ENCODE assay signal across 26 cellular contexts in the genomic region with DNA sequence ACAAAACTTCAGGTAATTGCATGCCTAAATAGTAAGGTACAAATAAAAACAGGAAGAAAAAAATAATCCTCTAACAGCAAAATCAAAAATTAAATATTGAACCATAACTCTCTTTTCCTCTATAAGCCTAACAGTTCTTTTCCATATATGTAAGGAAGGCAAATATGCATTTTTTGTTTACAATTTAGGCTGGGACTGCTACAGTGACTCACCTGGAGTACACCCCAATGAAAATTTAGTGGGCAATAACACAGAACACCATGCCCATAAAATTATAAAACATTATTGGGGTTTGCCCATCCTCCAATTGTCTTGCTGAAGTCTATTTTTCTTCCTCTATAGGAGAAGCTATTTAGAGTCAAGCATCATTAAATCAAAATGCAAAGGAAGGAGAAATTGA.
"Had no signal": no experiment of that assay in that cellular context is flagged by ENCODE, and none has a peak within 500 bp of the region (broad histone marks: within the 10 kb centered on the region; RNA-seq: fewer than 3 reads in every experiment).

No MANE protein-coding gene starts in this region.

- H3K4me2 ChIP-seq: neural progenitor cell had no signal

- H3K9ac ChIP-seq: neural progenitor cell had no signal

- ATAC-seq: heart left ventricle; naive thymus-derived CD4-positive, alpha-beta T cell had no signal

- H3K27me3 ChIP-seq: brain microvascular endothelial cell, esophagus muscularis mucosa, foreskin keratinocyte, heart left ventricle, neural progenitor cell, spleen, tibial nerve, uterus had no signal

- H3K36me3 ChIP-seq: brain microvascular endothelial cell, esophagus muscularis mucosa, heart left ventricle, left ventricle myocardium inferior, neural progenitor cell, spleen, tibial nerve, uterus had no signal

- H3K4me3 Mint-ChIP-seq: activated CD4-positive, alpha-beta memory T cell treated with anti-CD3 and anti-CD28 coated beads for 36 hours; activated naive CD4-positive, alpha-beta T cell treated with anti-CD3 and anti-CD28 coated beads, Interleukin-2, amount 10 ng/mL, durations not matched to agents 7 days and 5 days; activated T-helper 1 cell treated with anti-CD3 and anti-CD28 coated beads, Interleukin-12 subunit alpha, Interleukin-12 subunit beta, Interleukin-2, Interleukin-4 antibody, amounts not matched to agents 30 ng/mL and 10 ng/mL and 1 ng/mL, durations not matched to agents 14 hours and 24 hours and 36 hours; naive thymus-derived CD4-positive, alpha-beta T cell; neural progenitor cell; T-helper 2 cell treated with Interferon-gamma antibody and Interleukin-4, amounts not matched to agents 5 μg/mL and 100 μg/mL, for 36 hours had no signal

- H3K4me1 Mint-ChIP-seq: activated naive CD4-positive, alpha-beta T cell treated with anti-CD3 and anti-CD28 coated beads, Interleukin-2, amount 10 ng/mL, durations not matched to agents 7 days and 5 days; naive thymus-derived CD4-positive, alpha-beta T cell had no signal

- H3K9me3 ChIP-seq: esophagus muscularis mucosa, heart left ventricle, left ventricle myocardium inferior, spleen, tibial nerve, uterus had no signal

- H3K4me3 ChIP-seq: esophagus muscularis mucosa, heart left ventricle, left ventricle myocardium inferior, lung, neural progenitor cell, spleen, tibial nerve, uterus had no signal

- H3K27ac ChIP-seq: brain microvascular endothelial cell, esophagus muscularis mucosa, foreskin keratinocyte, heart left ventricle, left ventricle myocardium inferior, neural progenitor cell, spleen, tibial nerve had no signal

- H3K4me1 ChIP-seq: heart left ventricle, left ventricle myocardium inferior, spleen had no signal

- H3K36me3 Mint-ChIP-seq: activated CD4-positive, alpha-beta memory T cell treated with anti-CD3 and anti-CD28 coated beads for 36 hours; activated naive CD4-positive, alpha-beta T cell treated with anti-CD3 and anti-CD28 coated beads, Interleukin-2, amount 10 ng/mL, durations not matched to agents 7 days and 5 days; naive thymus-derived CD4-positive, alpha-beta T cell; neural progenitor cell had no signal

- H3K9me3 Mint-ChIP-seq: activated CD4-positive, alpha-beta memory T cell treated with anti-CD3 and anti-CD28 coated beads for 36 hours; activated T-helper 1 cell treated with anti-CD3 and anti-CD28 coated beads, Interleukin-12 subunit alpha, Interleukin-12 subunit beta, Interleukin-2, Interleukin-4 antibody, amounts not matched to agents 30 ng/mL and 10 ng/mL and 1 ng/mL, durations not matched to agents 14 hours and 24 hours and 36 hours; neural progenitor cell; T-helper 2 cell treated with Interferon-gamma antibody and Interleukin-4, amounts not matched to agents 5 μg/mL and 100 μg/mL, for 36 hours had no signal

- H2AFZ ChIP-seq: neural progenitor cell had no signal

- DNase-seq: activated CD4-positive, alpha-beta memory T cell treated with anti-CD3 and anti-CD28 coated beads for 36 hours; activated CD4-positive, alpha-beta T cell treated with anti-CD3 and anti-CD28 coated beads for 48 hours; activated CD8-positive, alpha-beta memory T cell treated with anti-CD3 and anti-CD28 coated beads, Interleukin-2, amount 50 U/mL, for 4 hours; activated effector memory CD4-positive, alpha-beta T cell treated with anti-CD3 and anti-CD28 coated beads, Interleukin-2, amount 50 U/mL, for 16 hours; activated naive CD4-positive, alpha-beta T cell treated with anti-CD3 and anti-CD28 coated beads, Interleukin-2, amount 10 ng/mL, durations not matched to agents 7 days and 5 days; activated T-cell treated with anti-CD3 and anti-CD28 coated beads, Interleukin-2, amount 50 U/mL, for 1 hour; amniotic stem cell; brain microvascular endothelial cell; foreskin keratinocyte; heart left ventricle; kidney glomerular epithelial cell; left ventricle myocardium inferior; naive thymus-derived CD4-positive, alpha-beta T cell; occipital lobe; posterior cingulate gyrus; right cardiac atrium; spleen; stimulated activated naive CD4-positive, alpha-beta T cell; T-helper 1 cell; uterus had no signal

- H3K27ac Mint-ChIP-seq: activated CD4-positive, alpha-beta memory T cell treated with anti-CD3 and anti-CD28 coated beads for 36 hours; activated naive CD4-positive, alpha-beta T cell treated with anti-CD3 and anti-CD28 coated beads, Interleukin-2, amount 10 ng/mL, durations not matched to agents 7 days and 5 days; activated T-helper 1 cell treated with anti-CD3 and anti-CD28 coated beads, Interleukin-12 subunit alpha, Interleukin-12 subunit beta, Interleukin-2, Interleukin-4 antibody, amounts not matched to agents 30 ng/mL and 10 ng/mL and 1 ng/mL, durations not matched to agents 14 hours and 24 hours and 36 hours; naive thymus-derived CD4-positive, alpha-beta T cell; T-helper 2 cell treated with Interferon-gamma antibody and Interleukin-4, amounts not matched to agents 5 μg/mL and 100 μg/mL, for 36 hours had no signal

- H3K27me3 Mint-ChIP-seq: activated CD4-positive, alpha-beta memory T cell treated with anti-CD3 and anti-CD28 coated beads for 36 hours had no signal
